ENCODE assay signal across 1 cellular context in genomic region chr18:1578505-1578904, GRCh38.
TF ChIP-seq lines count a peak whose summit lies in the region.

No MANE protein-coding gene starts in this region.

TF ChIP-seq in H1, 55 proteins besides CTCF, POLR2A, EP300 and RAD21 (continued from another document):
- TF ChIP-seq CHD7 (IDR thresholded peaks at IDR 0.05; ENCODE audit: insufficient replicate concordance, low read length) (no peak), RFX5 (IDR thresholded peaks at IDR 0.05; ENCODE audit: borderline replicate concordance, low read depth, low read length) (no peak), SIRT6 (IDR thresholded peaks at IDR 0.05; ENCODE audit: low read length) (no peak), POU5F1 (IDR thresholded peaks at IDR 0.05; ENCODE audit: low read depth, low read length) (no peak), SP4 (IDR thresholded peaks at IDR 0.05; ENCODE audit: low read length) (no peak), CBX8 (IDR thresholded peaks at IDR 0.05; ENCODE audit: borderline replicate concordance, low read depth, low read length) (no peak), TEAD4 (IDR thresholded peaks at IDR 0.05; ENCODE audit: low read depth, low read length) (no peak), JUND (IDR thresholded peaks at IDR 0.05; ENCODE audit: low read length) (no peak), TAF1 (IDR thresholded peaks at IDR 0.05; ENCODE audit: low read depth, low read length) (no peak), CREB1 (IDR thresholded peaks at IDR 0.05) (no peak), CHD2 (IDR thresholded peaks at IDR 0.05; ENCODE audit: low read length) (no peak), CBX5 (IDR thresholded peaks at IDR 0.05; ENCODE audit: low read depth, low read length) (no peak), RNF2 (IDR thresholded peaks at IDR 0.05; ENCODE audit: borderline replicate concordance, low read depth, low read length, missing control alignments, poor library complexity, severe bottlenecking) (no peak), ZNF274 (IDR thresholded peaks at IDR 0.05; ENCODE audit: borderline replicate concordance, extremely low read depth, low read length) (no peak), GABPA (IDR thresholded peaks at IDR 0.05; ENCODE audit: borderline replicate concordance, insufficient read depth, low read length) (no peak), YY1 (IDR thresholded peaks at IDR 0.05; ENCODE audit: low read depth, low read length) (no peak), ATF2 (IDR thresholded peaks at IDR 0.05; ENCODE audit: low read length) (no peak)
